18 cellular contexts compared by ENCODE assay signal in genomic region chr1:185853739-185854138, GRCh38.
DNase-seq lines count a peak whose midpoint lies in the region; ATAC-seq and TF ChIP-seq lines count a peak whose summit lies in the region.
"Had no signal": no experiment of that assay in that cellular context is flagged by ENCODE, and none has a peak within 500 bp of the region (broad histone marks: within the 10 kb centered on the region; RNA-seq: fewer than 3 reads in every experiment).

No MANE protein-coding gene starts in this region.

- intact Hi-C loops in CD8-positive, alpha-beta T cell (cut with DNase I, micrococcal nuclease), result no loop called here

- POLR2A ChIA-PET in CD8-positive, alpha-beta memory T cell (lab: Charles Lee), result no interaction called here
- POLR2A ChIA-PET in CD8-positive, alpha-beta T cell (lab: Charles Lee), result no interaction called here

- no peak for ATAC-seq in CD8-positive, alpha-beta T cell
- ATAC-seq: GM12878 had no signal

- DNase-seq in A172 (ENCODE audit: low spot score) (peak; percentile 66), H4 (ENCODE audit: low spot score) (peak; percentile 46), adipocyte (ENCODE audit: low read depth) (peak; percentile 92), fibroblast of the aortic adventitia (ENCODE audit: low read depth) (peak; percentile 91), NCI-H510A (lab: John Stamatoyannopoulos, UW) (no peak), NCI-H1092 (lab: John Stamatoyannopoulos, UW) (no peak)
- DNase-seq in CD8-positive, alpha-beta memory T cell, result no peak
- no peak for DNase-seq in CD8-positive, alpha-beta T cell
- DNase-seq: activated CD4-positive, alpha-beta T cell treated with anti-CD3 and anti-CD28 coated beads for 48 hours; activated naive CD8-positive, alpha-beta T cell treated with anti-CD3 and anti-CD28 coated beads, Interleukin-2, amount 10 ng/mL, durations not matched to agents 7 days and 5 days; activated T-cell treated with anti-CD3 and anti-CD28 coated beads, Interleukin-2, amount 50 U/mL, for 24 hours; DMS79; KG1; NCI-H187 treated with DMSO at 0.1 percent for 48 hours; NCI-H774; T-helper 2 cell had no signal

- H3K4me3 ChIP-seq in adipocyte (ENCODE audit: low read length), result no peak overlapping the region
- H3K4me3 ChIP-seq in fibroblast of the aortic adventitia (ENCODE audit: low read depth, low read length), result no peak overlapping the region
- H3K4me3 ChIP-seq in CD8-positive, alpha-beta memory T cell (ENCODE audit: low read length), result no peak overlapping the region
- H3K4me3 ChIP-seq in CD8-positive, alpha-beta T cell (ENCODE audit: low read depth, low read length), result no peak overlapping the region
- H3K4me3 ChIP-seq: GM12878 had no signal

- peaks cover 0 to 11% of the 10 kb centered on the region in 2 donors for H3K27me3 Mint-ChIP-seq in CD8-positive, alpha-beta memory T cell
- peaks cover 2% of the 10 kb centered on the region for H3K27me3 Mint-ChIP-seq in CD8-positive, alpha-beta T cell (ENCODE audit: low read depth)

- H3K36me3 Mint-ChIP-seq in CD8-positive, alpha-beta memory T cell, result no peaks in the 10 kb centered on the region
- H3K36me3 Mint-ChIP-seq in CD8-positive, alpha-beta T cell, result no peaks in the 10 kb centered on the region
- H3K36me3 Mint-ChIP-seq: activated naive CD8-positive, alpha-beta T cell treated with anti-CD3 and anti-CD28 coated beads, Interleukin-2, amount 10 ng/mL, durations not matched to agents 7 days and 5 days; mesothelial cell of epicardium had no signal

- no peak overlapping the region for H3K9ac ChIP-seq in adipocyte (ENCODE audit: low read length)

- no peak for TF ChIP-seq CTCF in fibroblast of the aortic adventitia (IDR thresholded peaks at IDR 0.05; ENCODE audit: insufficient read depth, low read length)
- no peak for TF ChIP-seq CTCF in CD8-positive, alpha-beta T cell (IDR thresholded peaks at IDR 0.05)

- no peaks in the 10 kb centered on the region for H3K27me3 ChIP-seq in adipocyte (replicated peaks; ENCODE audit: control insufficient read depth, insufficient read depth, low read length)
- H3K27me3 ChIP-seq in CD8-positive, alpha-beta memory T cell (ENCODE audit: insufficient read depth, low read length, poor library complexity, severe bottlenecking), result no peaks in the 10 kb centered on the region
- no peaks in the 10 kb centered on the region for H3K27me3 ChIP-seq in CD8-positive, alpha-beta T cell (ENCODE audit: insufficient read depth, low read length)

- no peaks in the 10 kb centered on the region for H3K4me1 Mint-ChIP-seq in CD8-positive, alpha-beta memory T cell
- no peaks in the 10 kb centered on the region for H3K4me1 Mint-ChIP-seq in CD8-positive, alpha-beta T cell (ENCODE audit: low read depth)
- H3K4me1 Mint-ChIP-seq: activated naive CD8-positive, alpha-beta T cell treated with anti-CD3 and anti-CD28 coated beads, Interleukin-2, amount 10 ng/mL, durations not matched to agents 7 days and 5 days had no signal

- no peaks in the 10 kb centered on the region for H3K9me3 ChIP-seq in adipocyte (ENCODE audit: control insufficient read depth, low read length)
- H3K9me3 ChIP-seq in CD8-positive, alpha-beta memory T cell (ENCODE audit: low read length), result no peaks in the 10 kb centered on the region
- no peaks in the 10 kb centered on the region for H3K9me3 ChIP-seq in CD8-positive, alpha-beta T cell (ENCODE audit: low read length)

- H3K4me1 ChIP-seq in adipocyte (ENCODE audit: control insufficient read depth, insufficient read depth, low read length), result peaks cover 19% of the 10 kb centered on the region
- H3K4me1 ChIP-seq in CD8-positive, alpha-beta memory T cell (ENCODE audit: insufficient read depth, low read length), result no peaks in the 10 kb centered on the region
- no peaks in the 10 kb centered on the region for H3K4me1 ChIP-seq in CD8-positive, alpha-beta T cell (ENCODE audit: insufficient read depth, low read length)

- CTCF ChIA-PET in CD8-positive, alpha-beta memory T cell (lab: Charles Lee), result no interaction called here
- CTCF ChIA-PET in CD8-positive, alpha-beta T cell (lab: Charles Lee), result no interaction called here

- H3K9me3 Mint-ChIP-seq in CD8-positive, alpha-beta memory T cell, result no peaks in the 10 kb centered on the region
- no peaks in the 10 kb centered on the region for H3K9me3 Mint-ChIP-seq in CD8-positive, alpha-beta T cell
- H3K9me3 Mint-ChIP-seq: activated naive CD8-positive, alpha-beta T cell treated with anti-CD3 and anti-CD28 coated beads, Interleukin-2, amount 10 ng/mL, durations not matched to agents 7 days and 5 days; activated T-cell treated with anti-CD3 and anti-CD28 coated beads, Interleukin-2, amount 50 U/mL, for 24 hours; mesothelial cell of epicardium had no signal

- H3K27ac ChIP-seq in CD8-positive, alpha-beta memory T cell (ENCODE audit: low read depth, low read length), result no peak overlapping the region
- H3K27ac ChIP-seq in CD8-positive, alpha-beta T cell (ENCODE audit: low read depth, low read length), result no peak overlapping the region

- no peak overlapping the region for H3K27ac Mint-ChIP-seq in CD8-positive, alpha-beta memory T cell
- no peak overlapping the region for H3K27ac Mint-ChIP-seq in CD8-positive, alpha-beta T cell
- H3K27ac Mint-ChIP-seq: activated naive CD8-positive, alpha-beta T cell treated with anti-CD3 and anti-CD28 coated beads, Interleukin-2, amount 10 ng/mL, durations not matched to agents 7 days and 5 days; activated T-cell treated with anti-CD3 and anti-CD28 coated beads, Interleukin-2, amount 50 U/mL, for 24 hours; mesothelial cell of epicardium had no signal

- no peaks in the 10 kb centered on the region for H3K36me3 ChIP-seq in adipocyte (ENCODE audit: control insufficient read depth, insufficient read depth, low read length, severe bottlenecking)
- no peaks in the 10 kb centered on the region for H3K36me3 ChIP-seq in CD8-positive, alpha-beta memory T cell (ENCODE audit: insufficient read depth, low read length)
- H3K36me3 ChIP-seq in CD8-positive, alpha-beta T cell (ENCODE audit: insufficient read depth, low read length), result no peaks in the 10 kb centered on the region

- no peak overlapping the region for H3K4me3 Mint-ChIP-seq in CD8-positive, alpha-beta memory T cell
- H3K4me3 Mint-ChIP-seq in CD8-positive, alpha-beta T cell, result no peak overlapping the region
- H3K4me3 Mint-ChIP-seq: activated naive CD8-positive, alpha-beta T cell treated with anti-CD3 and anti-CD28 coated beads, Interleukin-2, amount 10 ng/mL, durations not matched to agents 7 days and 5 days; activated T-cell treated with anti-CD3 and anti-CD28 coated beads, Interleukin-2, amount 50 U/mL, for 24 hours; mesothelial cell of epicardium had no signal

Comparison
In these comparisons a context has a peak if more than half of its experiments do, and no peak if none do; other contexts are left out.
1. DNase-seq: peak in A172 (single experiment), H4 (single experiment), adipocyte (single experiment) and fibroblast of the aortic adventitia (single experiment); none in CD8-positive, alpha-beta memory T cell (0 of 5), NCI-H510A (single experiment), NCI-H1092 (single experiment) and CD8-positive, alpha-beta T cell (0 of 7).